In genomic region chr2:144471316-144472045, GRCh38 we compare ENCODE assay signal across 9 cellular contexts. TPM values are rescaled to one million over a fixed set of nuclear protein-coding genes. Genes with fewer than 3 reads are reported as not detected.
A peak's percentile ranks its signal among the peaks of the same experiment; 100 is the strongest.
DNase-seq lines count a peak whose midpoint lies in the region; ATAC-seq, FAIRE-seq and TF ChIP-seq lines count a peak whose summit lies in the region.
"Had no signal": no experiment of that assay in that cellular context is flagged by ENCODE, and none has a peak within 500 bp of the region (broad histone marks: within the 10 kb centered on the region; RNA-seq: fewer than 3 reads in every experiment).

No MANE protein-coding gene starts in this region.

- peak overlapping the region in 3 of 5 donors; percentile 15 to 55 (median 34) for H3K4me3 Mint-ChIP-seq in immature natural killer cell

- H3K4me1 Mint-ChIP-seq in immature natural killer cell: peaks cover 0 to 25% of the 10 kb centered on the region in 2 donors

- H3K36me3 ChIP-seq in WERI-Rb-1: no peaks in the 10 kb centered on the region

- no peaks in the 10 kb centered on the region for H3K9me3 Mint-ChIP-seq in immature natural killer cell

- H3K27me3 Mint-ChIP-seq in immature natural killer cell (ENCODE audit: low read depth in 3 of 3): peaks cover 2 to 6% (median 6%) of the 10 kb centered on the region in 3 donors

- DNase-seq in GM18507 (ENCODE audit: extremely low spot score, insufficient read length, low read depth) (no peak), immature natural killer cell (peak; percentile 55 to 69 (median 68)), anterior cingulate cortex (lab: John Stamatoyannopoulos, UW) (no peak), WERI-Rb-1 (no peak), NAMALWA (ENCODE audit: low spot score) (no peak), SHP77 treated with DMSO at 0.1 percent for 48 hours (lab: John Stamatoyannopoulos, UW) (no peak)
- DNase-seq: activated CD4-positive, alpha-beta T cell treated with anti-CD3 and anti-CD28 coated beads for 1 hour had no signal

- H3K4me3 ChIP-seq in WERI-Rb-1 (ENCODE audit: low read depth, low read length): no peak overlapping the region

- TF ChIP-seq CTCF in WERI-Rb-1 (IDR thresholded peaks at IDR 0.05; ENCODE audit: low read depth, low read length): no peak

- H3K9me3 ChIP-seq in WERI-Rb-1 (ENCODE audit: severe bottlenecking): no peaks in the 10 kb centered on the region

- peak; percentile 68 for FAIRE-seq in GM18507 (lab: Jason Lieb, UNC)

- H3K27me3 ChIP-seq in WERI-Rb-1 (ENCODE audit: insufficient read depth, low read depth, severe bottlenecking): no peaks in the 10 kb centered on the region

- ATAC-seq in GM21529 (IDR thresholded peaks at IDR 0.05; ENCODE audit: unreplicated experiment): peak; percentile 84
- peak; percentile 82 for ATAC-seq in HG03460 (IDR thresholded peaks at IDR 0.05; ENCODE audit: unreplicated experiment)

- H3K27ac ChIP-seq in WERI-Rb-1: no peak overlapping the region

- H3K27ac Mint-ChIP-seq in immature natural killer cell: no peak overlapping the region

- peaks cover 3 to 6% (median 3%) of the 10 kb centered on the region in 3 donors for H3K36me3 Mint-ChIP-seq in immature natural killer cell

RNA-seq across cellular contexts. Expression of gene ZEB2, which starts 48.4 kb away (rescaled TPM):
- 100 to 1,000 TPM in 1 of 3 donors, 10 to 100 TPM in 2; 56.5 to 115 (median 62.3) TPM for polyA plus RNA-seq in immature natural killer cell

Comparison
In these comparisons a context has a peak if more than half of its experiments do, and no peak if none do; other contexts are left out.
1. DNase-seq: peak in immature natural killer cell (3 of 3); none in GM18507 (single experiment), anterior cingulate cortex (0 of 58), WERI-Rb-1 (single experiment), NAMALWA (single experiment) and SHP77 treated with DMSO at 0.1 percent for 48 hours (single experiment).